1 cellular context compared by ENCODE assay signal in the genomic region with DNA sequence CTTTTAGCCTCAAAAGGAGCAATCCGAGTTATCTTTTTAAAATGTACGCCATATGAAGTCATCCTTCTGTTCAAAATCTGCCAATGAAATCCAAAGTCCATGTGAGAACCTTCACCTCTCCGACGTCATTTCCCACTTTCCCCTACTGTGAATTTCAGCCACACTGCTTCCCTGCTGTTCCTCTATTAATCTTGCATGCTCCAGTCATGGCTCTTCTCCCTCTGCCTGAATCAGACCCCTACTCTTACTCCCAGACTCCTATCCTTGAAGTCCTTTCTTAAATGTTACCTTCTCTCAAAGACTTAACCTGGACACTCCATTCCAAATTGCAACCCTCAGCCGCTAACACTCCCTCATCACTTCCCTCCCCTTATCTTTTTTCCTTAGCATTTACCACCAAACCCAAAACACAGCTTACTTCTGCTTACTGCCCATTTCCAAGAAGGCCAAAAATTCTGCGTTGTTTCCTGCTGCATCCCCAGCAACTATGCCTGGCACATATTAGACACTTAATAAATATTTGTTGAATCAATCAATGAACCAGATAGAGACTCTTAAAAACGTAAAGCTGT.
TF ChIP-seq lines count a peak whose summit lies in the region.

No MANE protein-coding gene starts in this region.

TF ChIP-seq in GM12878, 131 proteins besides CTCF, POLR2A, EP300 and RAD21:
- TF ChIP-seq, protein P1, sequence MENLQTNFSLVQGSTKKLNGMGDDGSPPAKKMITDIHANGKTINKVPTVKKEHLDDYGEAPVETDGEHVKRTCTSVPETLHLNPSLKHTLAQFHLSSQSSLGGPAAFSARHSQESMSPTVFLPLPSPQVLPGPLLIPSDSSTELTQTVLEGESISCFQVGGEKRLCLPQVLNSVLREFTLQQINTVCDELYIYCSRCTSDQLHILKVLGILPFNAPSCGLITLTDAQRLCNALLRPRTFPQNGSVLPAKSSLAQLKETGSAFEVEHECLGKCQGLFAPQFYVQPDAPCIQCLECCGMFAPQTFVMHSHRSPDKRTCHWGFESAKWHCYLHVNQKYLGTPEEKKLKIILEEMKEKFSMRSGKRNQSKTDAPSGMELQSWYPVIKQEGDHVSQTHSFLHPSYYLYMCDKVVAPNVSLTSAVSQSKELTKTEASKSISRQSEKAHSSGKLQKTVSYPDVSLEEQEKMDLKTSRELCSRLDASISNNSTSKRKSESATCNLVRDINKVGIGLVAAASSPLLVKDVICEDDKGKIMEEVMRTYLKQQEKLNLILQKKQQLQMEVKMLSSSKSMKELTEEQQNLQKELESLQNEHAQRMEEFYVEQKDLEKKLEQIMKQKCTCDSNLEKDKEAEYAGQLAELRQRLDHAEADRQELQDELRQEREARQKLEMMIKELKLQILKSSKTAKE (IDR thresholded peaks at IDR 0.05; ENCODE audit: low read depth, poor library complexity, severe bottlenecking): no peak
- TF ChIP-seq, protein P2, sequence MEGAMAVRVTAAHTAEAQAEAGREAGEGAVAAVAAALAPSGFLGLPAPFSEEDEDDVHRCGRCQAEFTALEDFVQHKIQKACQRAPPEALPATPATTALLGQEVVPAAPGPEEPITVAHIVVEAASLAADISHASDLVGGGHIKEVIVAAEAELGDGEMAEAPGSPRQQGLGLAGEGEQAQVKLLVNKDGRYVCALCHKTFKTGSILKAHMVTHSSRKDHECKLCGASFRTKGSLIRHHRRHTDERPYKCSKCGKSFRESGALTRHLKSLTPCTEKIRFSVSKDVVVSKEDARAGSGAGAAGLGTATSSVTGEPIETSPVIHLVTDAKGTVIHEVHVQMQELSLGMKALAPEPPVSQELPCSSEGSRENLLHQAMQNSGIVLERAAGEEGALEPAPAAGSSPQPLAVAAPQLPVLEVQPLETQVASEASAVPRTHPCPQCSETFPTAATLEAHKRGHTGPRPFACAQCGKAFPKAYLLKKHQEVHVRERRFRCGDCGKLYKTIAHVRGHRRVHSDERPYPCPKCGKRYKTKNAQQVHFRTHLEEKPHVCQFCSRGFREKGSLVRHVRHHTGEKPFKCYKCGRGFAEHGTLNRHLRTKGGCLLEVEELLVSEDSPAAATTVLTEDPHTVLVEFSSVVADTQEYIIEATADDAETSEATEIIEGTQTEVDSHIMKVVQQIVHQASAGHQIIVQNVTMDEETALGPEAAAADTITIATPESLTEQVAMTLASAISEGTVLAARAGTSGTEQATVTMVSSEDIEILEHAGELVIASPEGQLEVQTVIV (IDR thresholded peaks at IDR 0.05; ENCODE audit: borderline replicate concordance, partially characterized antibody): no peak
- TF ChIP-seq SRF (IDR thresholded peaks at IDR 0.05; ENCODE audit: low read depth in 2 of 2, low read length in 2 of 2) (no peak), YBX1 (IDR thresholded peaks at IDR 0.05) (no peak), NFIC (IDR thresholded peaks at IDR 0.05; ENCODE audit: low read depth, low read length) (no peak), ATF7 (IDR thresholded peaks at IDR 0.05; ENCODE audit: low read depth) (no peak), BHLHE40 (IDR thresholded peaks at IDR 0.05; ENCODE audit: borderline replicate concordance in 1 of 2, low read depth in 2 of 2, low read length in 1 of 2) (no peak), SMARCA5 (IDR thresholded peaks at IDR 0.05) (no peak)
- TF ChIP-seq, protein P3, sequence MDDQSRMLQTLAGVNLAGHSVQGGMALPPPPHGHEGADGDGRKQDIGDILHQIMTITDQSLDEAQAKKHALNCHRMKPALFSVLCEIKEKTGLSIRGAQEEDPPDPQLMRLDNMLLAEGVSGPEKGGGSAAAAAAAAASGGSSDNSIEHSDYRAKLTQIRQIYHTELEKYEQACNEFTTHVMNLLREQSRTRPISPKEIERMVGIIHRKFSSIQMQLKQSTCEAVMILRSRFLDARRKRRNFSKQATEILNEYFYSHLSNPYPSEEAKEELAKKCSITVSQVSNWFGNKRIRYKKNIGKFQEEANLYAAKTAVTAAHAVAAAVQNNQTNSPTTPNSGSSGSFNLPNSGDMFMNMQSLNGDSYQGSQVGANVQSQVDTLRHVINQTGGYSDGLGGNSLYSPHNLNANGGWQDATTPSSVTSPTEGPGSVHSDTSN (IDR thresholded peaks at IDR 0.05; ENCODE audit: insufficient replicate concordance, low read depth, low read length): no peak
- TF ChIP-seq, protein P4, sequence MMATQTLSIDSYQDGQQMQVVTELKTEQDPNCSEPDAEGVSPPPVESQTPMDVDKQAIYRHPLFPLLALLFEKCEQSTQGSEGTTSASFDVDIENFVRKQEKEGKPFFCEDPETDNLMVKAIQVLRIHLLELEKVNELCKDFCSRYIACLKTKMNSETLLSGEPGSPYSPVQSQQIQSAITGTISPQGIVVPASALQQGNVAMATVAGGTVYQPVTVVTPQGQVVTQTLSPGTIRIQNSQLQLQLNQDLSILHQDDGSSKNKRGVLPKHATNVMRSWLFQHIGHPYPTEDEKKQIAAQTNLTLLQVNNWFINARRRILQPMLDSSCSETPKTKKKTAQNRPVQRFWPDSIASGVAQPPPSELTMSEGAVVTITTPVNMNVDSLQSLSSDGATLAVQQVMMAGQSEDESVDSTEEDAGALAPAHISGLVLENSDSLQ (IDR thresholded peaks at IDR 0.05): no peak
